Comparison of ENCODE assay signal across 17 cellular contexts in the genomic region with DNA sequence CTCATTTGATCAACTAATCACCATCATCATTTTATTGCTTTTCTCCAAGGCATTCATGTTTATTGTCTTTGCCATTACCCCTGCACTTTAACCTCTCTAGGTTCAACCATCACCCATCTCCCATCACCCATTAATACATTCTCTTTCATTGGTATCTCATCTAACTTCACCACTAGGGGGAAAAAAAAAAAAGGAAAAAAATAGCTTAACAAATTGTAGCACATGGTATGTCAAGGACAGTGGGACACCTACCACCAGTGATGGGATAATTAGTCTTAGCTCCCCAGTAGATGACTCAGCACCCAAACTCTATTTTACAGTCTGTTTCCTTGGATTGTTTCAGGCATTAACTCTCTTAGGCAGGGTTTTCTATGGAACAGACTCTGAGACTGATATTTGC.
A peak's percentile ranks its signal among the peaks of the same experiment; 100 is the strongest.
DNase-seq lines count a peak whose midpoint lies in the region; ATAC-seq and TF ChIP-seq lines count a peak whose summit lies in the region.
"Had no signal": no experiment of that assay in that cellular context is flagged by ENCODE, and none has a peak within 500 bp of the region (broad histone marks: within the 10 kb centered on the region; RNA-seq: fewer than 3 reads in every experiment).

No MANE protein-coding gene starts in this region.

- H3K79me1 ChIP-seq in mesendoderm (ENCODE audit: low read length) = no peaks in the 10 kb centered on the region

- H3K36me3 Mint-ChIP-seq in HFFc6 (ENCODE audit: low read depth) (no peaks in the 10 kb centered on the region), chondrocyte (ENCODE audit: low read depth) (no peaks in the 10 kb centered on the region)
- no peaks in the 10 kb centered on the region for H3K36me3 Mint-ChIP-seq in activated naive CD8-positive, alpha-beta T cell treated with anti-CD3 and anti-CD28 coated beads, Interleukin-2, amount 50 U/mL, for 24 hours (ENCODE audit: low read depth)
- H3K36me3 Mint-ChIP-seq: IgD-negative memory B cell had no signal

- H3K18ac ChIP-seq in mesendoderm (ENCODE audit: low read length) = no peak overlapping the region

- in situ Hi-C loops in GM13976 (cut with MboI; ENCODE audit: low sequenced_read_pairs, unreplicated experiment) = no loop called here

- H3K79me2 ChIP-seq in mesendoderm (ENCODE audit: control insufficient read depth, insufficient read depth, low read length) = no peaks in the 10 kb centered on the region

- DNase-seq in A172 (ENCODE audit: low spot score) (peak; percentile 5), HFFc6 (no peak), chondrocyte (ENCODE audit: low spot score) (no peak), mesendoderm (peak; percentile 3), GM13976 (ENCODE audit: low spot score) (no peak), SKM-1 (lab: John Stamatoyannopoulos, UW; ENCODE audit: unreplicated experiment) (no peak), HPDE6-E6E7 (ENCODE audit: extremely low spot score) (no peak)
- no peak for DNase-seq in activated naive CD8-positive, alpha-beta T cell treated with anti-CD3 and anti-CD28 coated beads, Interleukin-2, amount 50 U/mL, for 24 hours
- DNase-seq: 8988T, DMS 273 treated with DMSO at 0.1 percent for 48 hours, NCI-H187, NCI-H2171, NCI-H446, NCI-H69, SHP77 treated with DMSO at 0.1 percent for 48 hours had no signal

- no peak overlapping the region for H3K23ac ChIP-seq in mesendoderm (ENCODE audit: low read length)

- no peak overlapping the region for H2BK5ac ChIP-seq in mesendoderm (ENCODE audit: low read length)

- no peak overlapping the region for H4K5ac ChIP-seq in mesendoderm (ENCODE audit: low read length)

- H3K27ac ChIP-seq in mesendoderm (ENCODE audit: low read depth, low read length) = no peak overlapping the region
- H3K27ac ChIP-seq: BLaER1 treated with 17β-estradiol and CSF1 and Interleukin-3, amounts not matched to agents 10 nM and 100 nM had no signal

- H3K4me3 ChIP-seq in mesendoderm (ENCODE audit: low read length) = no peak overlapping the region
- H3K4me3 ChIP-seq: BLaER1 treated with 17β-estradiol and CSF1 and Interleukin-3, amounts not matched to agents 10 nM and 100 nM had no signal

- no peaks in the 10 kb centered on the region for H3K4me1 ChIP-seq in mesendoderm (ENCODE audit: control insufficient read depth, low read depth, low read length)
- H3K4me1 ChIP-seq: BLaER1 treated with 17β-estradiol and CSF1 and Interleukin-3, amounts not matched to agents 10 nM and 100 nM had no signal

- H3K27ac Mint-ChIP-seq in HFFc6 (no peak overlapping the region), chondrocyte (ENCODE audit: unreplicated experiment) (no peak overlapping the region)
- H3K27ac Mint-ChIP-seq in activated naive CD8-positive, alpha-beta T cell treated with anti-CD3 and anti-CD28 coated beads, Interleukin-2, amount 50 U/mL, for 24 hours = no peak overlapping the region
- H3K27ac Mint-ChIP-seq: IgD-negative memory B cell had no signal

- H3K27me3 Mint-ChIP-seq in HFFc6 (ENCODE audit: insufficient read depth) (no peaks in the 10 kb centered on the region), chondrocyte (ENCODE audit: low read depth) (no peaks in the 10 kb centered on the region)
- no peaks in the 10 kb centered on the region for H3K27me3 Mint-ChIP-seq in activated naive CD8-positive, alpha-beta T cell treated with anti-CD3 and anti-CD28 coated beads, Interleukin-2, amount 50 U/mL, for 24 hours
- H3K27me3 Mint-ChIP-seq: IgD-negative memory B cell had no signal

- H3K9me3 Mint-ChIP-seq in HFFc6 = peaks cover 14% of the 10 kb centered on the region
- H3K9me3 Mint-ChIP-seq in chondrocyte (ENCODE audit: low read depth) = peaks cover 3% of the 10 kb centered on the region
- H3K9me3 Mint-ChIP-seq in activated naive CD8-positive, alpha-beta T cell treated with anti-CD3 and anti-CD28 coated beads, Interleukin-2, amount 50 U/mL, for 24 hours = peaks cover 10% of the 10 kb centered on the region

- H3K4me2 ChIP-seq in mesendoderm (ENCODE audit: low read length) = no peak overlapping the region
- H3K4me2 ChIP-seq: BLaER1 treated with 17β-estradiol and CSF1 and Interleukin-3, amounts not matched to agents 10 nM and 100 nM had no signal

- H3K4me3 Mint-ChIP-seq in HFFc6 (no peak overlapping the region), chondrocyte (ENCODE audit: unreplicated experiment) (no peak overlapping the region)
- no peak overlapping the region for H3K4me3 Mint-ChIP-seq in activated naive CD8-positive, alpha-beta T cell treated with anti-CD3 and anti-CD28 coated beads, Interleukin-2, amount 50 U/mL, for 24 hours
- H3K4me3 Mint-ChIP-seq: IgD-negative memory B cell had no signal

- H3K56ac ChIP-seq in mesendoderm (ENCODE audit: low read length) = no peak overlapping the region

- H3K4me1 Mint-ChIP-seq in HFFc6 (ENCODE audit: low read depth) = no peaks in the 10 kb centered on the region
- H3K4me1 Mint-ChIP-seq in chondrocyte (ENCODE audit: low read depth) = no peaks in the 10 kb centered on the region
- H3K4me1 Mint-ChIP-seq in activated naive CD8-positive, alpha-beta T cell treated with anti-CD3 and anti-CD28 coated beads, Interleukin-2, amount 50 U/mL, for 24 hours = no peaks in the 10 kb centered on the region
- H3K4me1 Mint-ChIP-seq: IgD-negative memory B cell had no signal

- no peak overlapping the region for H2BK15ac ChIP-seq in mesendoderm (replicated peaks; ENCODE audit: low read depth)

- H4K8ac ChIP-seq in mesendoderm (ENCODE audit: low read depth, low read length) = no peak overlapping the region

- H3K36me3 ChIP-seq in mesendoderm (ENCODE audit: control insufficient read depth, insufficient read depth, low read length) = no peaks in the 10 kb centered on the region
- H3K36me3 ChIP-seq: BLaER1 treated with 17β-estradiol and CSF1 and Interleukin-3, amounts not matched to agents 10 nM and 100 nM had no signal

- H2AK5ac ChIP-seq in mesendoderm (ENCODE audit: low read length) = no peak overlapping the region

- no peak overlapping the region for H2BK120ac ChIP-seq in mesendoderm (ENCODE audit: low read depth, low read length)

- TF ChIP-seq CTCF in HFFc6 (IDR thresholded peaks at IDR 0.05) (peak; percentile 38), chondrocyte (IDR thresholded peaks at IDR 0.05) (peak; percentile 37), GM13976 (IDR thresholded peaks at IDR 0.05; ENCODE audit: borderline replicate concordance, control extremely low read depth, extremely low read depth, insufficient read depth, missing control alignments) (no peak)

- no peak overlapping the region for H3K9ac ChIP-seq in mesendoderm (ENCODE audit: low read length)
- H3K9ac ChIP-seq: BLaER1 treated with 17β-estradiol and CSF1 and Interleukin-3, amounts not matched to agents 10 nM and 100 nM had no signal

- H3K27me3 ChIP-seq in mesendoderm (ENCODE audit: insufficient read depth, low read length, poor library complexity) = no peaks in the 10 kb centered on the region
- H3K27me3 ChIP-seq: BLaER1 treated with 17β-estradiol and CSF1 and Interleukin-3, amounts not matched to agents 10 nM and 100 nM had no signal

- H3K4ac ChIP-seq in mesendoderm (ENCODE audit: low read depth, low read length) = no peak overlapping the region

- ATAC-seq in activated naive CD8-positive, alpha-beta T cell treated with anti-CD3 and anti-CD28 coated beads, Interleukin-2, amount 50 U/mL, for 24 hours = no peak

Comparison
In these comparisons a context has a peak if more than half of its experiments do, and no peak if none do; other contexts are left out.
1. DNase-seq: peak in A172 (single experiment) and mesendoderm (single experiment); none in HFFc6 (single experiment), chondrocyte (single experiment), GM13976 (single experiment), SKM-1 (single experiment), HPDE6-E6E7 (single experiment) and activated naive CD8-positive, alpha-beta T cell treated with anti-CD3 and anti-CD28 coated beads, Interleukin-2, amount 50 U/mL, for 24 hours (single experiment).